In the genomic region with DNA sequence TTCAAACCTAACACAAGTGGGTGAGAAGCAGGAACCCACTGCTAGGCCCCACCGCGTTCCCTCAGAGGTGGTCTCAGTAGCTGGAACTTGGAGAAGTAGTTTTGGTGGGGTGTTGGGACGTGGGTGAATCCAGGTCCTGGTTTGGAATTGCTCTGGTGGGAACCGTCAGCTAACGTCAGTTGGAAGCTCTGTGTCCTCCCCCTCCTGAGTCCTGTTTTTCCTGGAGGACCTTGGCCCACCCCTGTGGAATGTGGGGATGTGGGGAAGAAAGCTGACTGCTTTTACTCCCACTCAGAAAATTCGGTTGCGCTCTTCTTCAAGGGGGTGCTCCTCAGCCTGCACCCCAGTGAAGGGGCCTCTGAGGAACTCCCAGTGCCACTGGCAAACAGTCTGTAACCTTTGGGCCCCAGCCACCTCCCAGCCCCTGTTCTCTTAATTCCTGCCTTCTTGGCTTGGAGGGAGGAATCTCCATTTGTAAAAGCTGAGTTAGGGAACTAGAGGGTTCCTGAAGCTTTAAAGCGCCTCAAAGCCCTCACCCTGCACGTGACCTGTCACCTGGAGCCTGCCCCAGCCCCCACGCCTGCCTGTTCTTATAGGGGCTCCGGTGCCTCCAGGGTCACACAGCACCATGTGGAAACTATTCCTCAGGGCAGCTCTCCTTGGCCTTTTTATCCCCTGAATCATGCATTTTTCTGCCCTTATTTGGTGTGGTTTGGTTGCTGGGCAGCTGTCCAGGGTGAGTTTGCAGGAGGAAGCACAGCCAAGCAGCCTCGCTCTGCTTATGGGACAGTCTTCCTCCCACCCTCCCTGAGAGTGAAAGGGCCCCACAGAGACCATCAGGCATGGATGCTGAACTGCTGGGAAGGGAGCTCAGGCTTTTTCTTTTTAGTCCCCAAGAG, we compare ENCODE assay signal across 1 cellular context.
TF ChIP-seq lines count a peak whose summit lies in the region.

No MANE protein-coding gene starts in this region.

TF ChIP-seq in endothelial cell of umbilical vein, 7 proteins besides CTCF, POLR2A, EP300 and RAD21:
- TF ChIP-seq MAX (IDR thresholded peaks at IDR 0.05; ENCODE audit: insufficient read depth, insufficient read length) (peak; percentile 74), EZH2 (IDR thresholded peaks at IDR 0.05; ENCODE audit: borderline replicate concordance, low read depth, low read length, severe bottlenecking) (no peak), FOS (IDR thresholded peaks at IDR 0.05; ENCODE audit: borderline replicate concordance, insufficient read depth, low read length) (peak; percentile 78), MYC (IDR thresholded peaks at IDR 0.05; ENCODE audit: low read depth, low read length) (peak; percentile 69), GATA2 (IDR thresholded peaks at IDR 0.05; ENCODE audit: insufficient read depth, insufficient read length, low read depth, low read length) (peak; percentile 39), JUN (IDR thresholded peaks at IDR 0.05; ENCODE audit: borderline replicate concordance, insufficient read depth, insufficient read length, low read depth) (peak; percentile 73), POLR2AphosphoS5 (IDR thresholded peaks at IDR 0.05; ENCODE audit: insufficient read depth, low read depth, low read length) (peak; percentile 78)
TF ChIP-seq in endothelial cell of umbilical vein: peak in this region for 6.
